ENCODE assay signal across 8 cellular contexts in genomic region chr6:30907758-30908591, GRCh38. TPM values are rescaled to one million over a fixed set of nuclear protein-coding genes. Genes with fewer than 3 reads are reported as not detected.
DNase-seq lines count a peak whose midpoint lies in the region; ATAC-seq, FAIRE-seq and TF ChIP-seq lines count a peak whose summit lies in the region.

TSS of gene GTF2H4 (plus strand) at chr6:30908207.

- H3K9me3 Mint-ChIP-seq in activated naive CD8-positive, alpha-beta T cell treated with anti-CD3 and anti-CD28 coated beads, Interleukin-2, amount 50 U/mL, for 24 hours = no peaks in the 10 kb centered on the region

- no peaks in the 10 kb centered on the region for H3K27me3 Mint-ChIP-seq in activated naive CD8-positive, alpha-beta T cell treated with anti-CD3 and anti-CD28 coated beads, Interleukin-2, amount 50 U/mL, for 24 hours

- intact Hi-C loops in Right ventricle myocardium inferior (cut with DNase I) = no loop called here
- intact Hi-C loops in pancreas (cut with DNase I) = no loop called here

- peaks cover 5 to 11% (median 9%) of the 10 kb centered on the region in 3 donors for H3K4me1 ChIP-seq in pancreas
- H3K4me1 ChIP-seq in tibial nerve = peaks cover 0 to 25% (median 8%) of the 10 kb centered on the region in 4 donors

- H3K4me1 Mint-ChIP-seq in activated naive CD8-positive, alpha-beta T cell treated with anti-CD3 and anti-CD28 coated beads, Interleukin-2, amount 50 U/mL, for 24 hours = peaks cover 20% of the 10 kb centered on the region

- DNase-seq in GM12864 (ENCODE audit: low read depth) (peak; percentile 97), NCI-H1417 treated with DMSO at 0.1 percent for 48 hours (lab: John Stamatoyannopoulos, UW) (peak; percentile 90), SW480 (ENCODE audit: low spot score) (peak; percentile 98), Right ventricle myocardium inferior (ENCODE audit: missing footprints) (peak; percentile 97), pancreas (peak; percentile 90 to 97 (median 97)), tibial nerve (ENCODE audit: low spot score in 2 of 2) (peak; percentile 94 to 97)
- peak; percentile 92 for DNase-seq in activated naive CD8-positive, alpha-beta T cell treated with anti-CD3 and anti-CD28 coated beads, Interleukin-2, amount 50 U/mL, for 24 hours

- peak within 1 kb of the TSS; percentile 95 for H3K4me3 Mint-ChIP-seq in activated naive CD8-positive, alpha-beta T cell treated with anti-CD3 and anti-CD28 coated beads, Interleukin-2, amount 50 U/mL, for 24 hours

- ATAC-seq in HG02763 (IDR thresholded peaks at IDR 0.05; ENCODE audit: unreplicated experiment) (peak; percentile 95), Right ventricle myocardium inferior (peak; percentile 99), pancreas (peak; percentile 98)
- peak; percentile 98 for ATAC-seq in activated naive CD8-positive, alpha-beta T cell treated with anti-CD3 and anti-CD28 coated beads, Interleukin-2, amount 50 U/mL, for 24 hours

- peaks cover 23% of the 10 kb centered on the region for H3K36me3 Mint-ChIP-seq in activated naive CD8-positive, alpha-beta T cell treated with anti-CD3 and anti-CD28 coated beads, Interleukin-2, amount 50 U/mL, for 24 hours (ENCODE audit: low read depth)

- peak in 1 of 2 donors; percentile 34 for TF ChIP-seq POLR2A in tibial nerve (IDR thresholded peaks at IDR 0.05)

- peak; percentile 93 for FAIRE-seq in pancreas (lab: Jason Lieb, UNC)

- peaks cover 0 to 6% (median 5%) of the 10 kb centered on the region in 3 donors for H3K36me3 ChIP-seq in pancreas
- peaks cover 0 to 35% (median 0%) of the 10 kb centered on the region in 3 donors for H3K36me3 ChIP-seq in tibial nerve

- H3K27me3 ChIP-seq in pancreas = no peaks in the 10 kb centered on the region
- no peaks in the 10 kb centered on the region for H3K27me3 ChIP-seq in tibial nerve

- WGBS in pancreas, 2 donors = 1% methylated on average over 49 of the region's 49 CpGs
- WGBS in tibial nerve, 2 donors = 0 to 1% methylated on average over 49 of the region's 49 CpGs

- no peaks in the 10 kb centered on the region for H3K9me3 ChIP-seq in pancreas
- H3K9me3 ChIP-seq in tibial nerve = no peaks in the 10 kb centered on the region

- TF ChIP-seq CTCF in GM12864 (IDR thresholded peaks at IDR 0.05; ENCODE audit: low read depth, low read length, missing control alignments) (no peak), pancreas (IDR thresholded peaks at IDR 0.05) (no peak), tibial nerve (IDR thresholded peaks at IDR 0.05) (peak in 2 of 5 experiments; percentile 8 to 30)

- peak; percentile 70 to 86 for TF ChIP-seq EP300 in tibial nerve (IDR thresholded peaks at IDR 0.05)

- H3K4me3 ChIP-seq in GM12864 (ENCODE audit: low read depth, low read length) = peak within 1 kb of the TSS; percentile 72
- H3K4me3 ChIP-seq in pancreas = peak within 1 kb of the TSS; percentile 51 to 81 (median 58)
- H3K4me3 ChIP-seq in tibial nerve = peak within 1 kb of the TSS; percentile 58 to 87 (median 67)

- H3K27ac ChIP-seq in pancreas (peak within 1 kb of the TSS in 3 of 4 donors; percentile 34 to 69 (median 37)), tibial nerve (peak within 1 kb of the TSS; percentile 36 to 73 (median 52))

- H3K27ac Mint-ChIP-seq in activated naive CD8-positive, alpha-beta T cell treated with anti-CD3 and anti-CD28 coated beads, Interleukin-2, amount 50 U/mL, for 24 hours = peak within 1 kb of the TSS; percentile 79

RNA-seq across cellular contexts. Expression of gene GTF2H4, which starts in this region (rescaled TPM):
- 22.2 TPM for total RNA-seq in Right ventricle myocardium inferior
- total RNA-seq in pancreas = 10 to 100 TPM in 5 of 6 donors, 1 to 10 TPM in 1; 9.4 to 23.2 (median 13.0) TPM
- 10 to 100 TPM; 34.6 to 45.8 TPM for polyA plus RNA-seq in pancreas
- 10 to 100 TPM in 2 of 4 donors, 1 to 10 TPM in 2; 2.2 to 25.2 (median 10.1) TPM for total RNA-seq in tibial nerve

Comparison
In these comparisons a context has a peak if more than half of its experiments do, and no peak if none do; other contexts are left out.
1. Peak in every context shown above with its lines: DNase-seq, ATAC-seq, H3K4me3 ChIP-seq and H3K27ac ChIP-seq.